14 cellular contexts compared by ENCODE assay signal in the genomic region with DNA sequence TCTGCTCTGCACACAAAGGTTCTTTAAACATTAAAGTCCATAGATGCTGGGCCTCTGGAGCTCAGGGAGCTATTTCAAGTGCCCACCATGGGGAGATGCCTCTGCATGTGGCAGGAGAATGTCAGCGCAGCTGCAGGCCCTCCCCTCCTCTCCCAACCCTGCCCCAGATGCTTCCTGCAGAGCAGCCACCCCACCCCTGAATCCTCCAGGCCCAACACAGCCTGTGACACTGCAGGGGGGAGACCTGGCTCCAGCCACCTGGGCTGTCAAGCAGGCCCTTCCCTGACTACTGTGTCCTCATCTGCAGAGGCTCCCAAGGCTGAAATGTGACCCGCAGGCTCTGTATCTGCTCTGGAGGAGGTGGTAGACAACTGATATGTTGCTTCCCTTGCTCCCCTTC.
DNase-seq lines count a peak whose midpoint lies in the region; TF ChIP-seq lines count a peak whose summit lies in the region.
"Had no signal": no experiment of that assay in that cellular context is flagged by ENCODE, and none has a peak within 500 bp of the region (broad histone marks: within the 10 kb centered on the region; RNA-seq: fewer than 3 reads in every experiment).

No MANE protein-coding gene starts in this region.

- CTCF ChIA-PET in HEK293 (lab: Yijun Ruan, JAX): no interaction called here

- H3K27ac Mint-ChIP-seq in progenitor cell of endocrine pancreas: no peak overlapping the region
- H3K27ac Mint-ChIP-seq: CD8-positive, alpha-beta memory T cell; GM23338 had no signal

- POLR2A ChIA-PET in HEK293 (lab: Yijun Ruan, JAX): no interaction called here

- H3K4me3 ChIP-seq in HEK293 (ENCODE audit: low read depth, low read length): no peak overlapping the region
- H3K4me3 ChIP-seq: A549, GM23338 had no signal

- H3K4me1 ChIP-seq in HEK293 (ENCODE audit: control insufficient read depth, insufficient read depth, low read length): no peaks in the 10 kb centered on the region
- H3K4me1 ChIP-seq: BE2C had no signal

- H3K36me3 ChIP-seq in HEK293 (ENCODE audit: control insufficient read depth in 2 of 2, insufficient read depth in 1 of 2, low read length in 2 of 2): no peaks in the 10 kb centered on the region
- H3K36me3 ChIP-seq: BE2C had no signal

- H3K9me3 ChIP-seq in HEK293 (ENCODE audit: control insufficient read depth, insufficient read depth, low read depth, low read length): no peaks in the 10 kb centered on the region
- H3K9me3 ChIP-seq: A549, BE2C, Caco-2 had no signal

- H3K36me3 Mint-ChIP-seq in progenitor cell of endocrine pancreas (ENCODE audit: insufficient read depth): no peaks in the 10 kb centered on the region
- H3K36me3 Mint-ChIP-seq: CD8-positive, alpha-beta memory T cell had no signal

- TF ChIP-seq CTCF in HEK293 (tag by site-specific recombination; IDR thresholded peaks at IDR 0.05) (no peak), progenitor cell of endocrine pancreas (IDR thresholded peaks at IDR 0.05; ENCODE audit: unreplicated experiment) (no peak)

- H3K27me3 Mint-ChIP-seq in progenitor cell of endocrine pancreas: no peaks in the 10 kb centered on the region

- H3K27ac ChIP-seq in HEK293 (ENCODE audit: extremely low read depth, low read depth, low read length): no peak overlapping the region
- H3K27ac ChIP-seq: A549 had no signal

- H3K9me3 Mint-ChIP-seq in progenitor cell of endocrine pancreas (ENCODE audit: low read depth): peaks cover 6% of the 10 kb centered on the region
- H3K9me3 Mint-ChIP-seq: CD8-positive, alpha-beta memory T cell had no signal

- no peak overlapping the region for H3K4me3 Mint-ChIP-seq in progenitor cell of endocrine pancreas (ENCODE audit: low read depth)
- H3K4me3 Mint-ChIP-seq: CD8-positive, alpha-beta memory T cell; GM23338; H9 had no signal

- peaks cover 11% of the 10 kb centered on the region for H3K4me1 Mint-ChIP-seq in progenitor cell of endocrine pancreas (ENCODE audit: low read depth)
- H3K4me1 Mint-ChIP-seq: CD8-positive, alpha-beta memory T cell had no signal

- DNase-seq in NCI-H146 (lab: John Stamatoyannopoulos, UW) (peak; percentile 74), left kidney (ENCODE audit: low read depth, low spot score) (peak; percentile 45), T-helper 2 cell (no peak), progenitor cell of endocrine pancreas (ENCODE audit: low spot score, unreplicated experiment) (no peak), iPS-NIHi7 (ENCODE audit: extremely low spot score) (no peak)
- DNase-seq: BE2C; Caco-2; CD8-positive, alpha-beta memory T cell; DND-41; GDM1; H9 had no signal

TF ChIP-seq in HEK293, 187 proteins besides CTCF, POLR2A, EP300 and RAD21:
- TF ChIP-seq HOXA7 (CRISPR knock-in tag; IDR thresholded peaks at IDR 0.05; ENCODE audit: borderline replicate concordance) (no peak), ZNF544 (tag by site-specific recombination; IDR thresholded peaks at IDR 0.05) (no peak), ZNF677 (tag by site-specific recombination; IDR thresholded peaks at IDR 0.05) (no peak), ZNF404 (tag by site-specific recombination; IDR thresholded peaks at IDR 0.05) (no peak), ZIC2 (tag by site-specific recombination; IDR thresholded peaks at IDR 0.05) (peak; percentile 77), GLIS1 (tag by site-specific recombination; IDR thresholded peaks at IDR 0.05) (peak; percentile 51), SP2 (tag by site-specific recombination; IDR thresholded peaks at IDR 0.05) (no peak), ZNF394 (tag by site-specific recombination; IDR thresholded peaks at IDR 0.05; ENCODE audit: borderline replicate concordance) (no peak), SETDB1 (IDR thresholded peaks at IDR 0.05; ENCODE audit: insufficient read length, low read length) (no peak), ZNF140 (tag by site-specific recombination; IDR thresholded peaks at IDR 0.05) (no peak), ZNF747 (tag by site-specific recombination; IDR thresholded peaks at IDR 0.05) (no peak), IKZF3 (tag by site-specific recombination; IDR thresholded peaks at IDR 0.05) (no peak)
- TF ChIP-seq, protein P1, sequence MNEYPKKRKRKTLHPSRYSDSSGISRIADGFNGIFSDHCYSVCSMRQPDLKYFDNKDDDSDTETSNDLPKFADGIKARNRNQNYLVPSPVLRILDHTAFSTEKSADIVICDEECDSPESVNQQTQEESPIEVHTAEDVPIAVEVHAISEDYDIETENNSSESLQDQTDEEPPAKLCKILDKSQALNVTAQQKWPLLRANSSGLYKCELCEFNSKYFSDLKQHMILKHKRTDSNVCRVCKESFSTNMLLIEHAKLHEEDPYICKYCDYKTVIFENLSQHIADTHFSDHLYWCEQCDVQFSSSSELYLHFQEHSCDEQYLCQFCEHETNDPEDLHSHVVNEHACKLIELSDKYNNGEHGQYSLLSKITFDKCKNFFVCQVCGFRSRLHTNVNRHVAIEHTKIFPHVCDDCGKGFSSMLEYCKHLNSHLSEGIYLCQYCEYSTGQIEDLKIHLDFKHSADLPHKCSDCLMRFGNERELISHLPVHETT (tag by site-specific recombination; IDR thresholded peaks at IDR 0.05): no peak
- TF ChIP-seq, protein P2, sequence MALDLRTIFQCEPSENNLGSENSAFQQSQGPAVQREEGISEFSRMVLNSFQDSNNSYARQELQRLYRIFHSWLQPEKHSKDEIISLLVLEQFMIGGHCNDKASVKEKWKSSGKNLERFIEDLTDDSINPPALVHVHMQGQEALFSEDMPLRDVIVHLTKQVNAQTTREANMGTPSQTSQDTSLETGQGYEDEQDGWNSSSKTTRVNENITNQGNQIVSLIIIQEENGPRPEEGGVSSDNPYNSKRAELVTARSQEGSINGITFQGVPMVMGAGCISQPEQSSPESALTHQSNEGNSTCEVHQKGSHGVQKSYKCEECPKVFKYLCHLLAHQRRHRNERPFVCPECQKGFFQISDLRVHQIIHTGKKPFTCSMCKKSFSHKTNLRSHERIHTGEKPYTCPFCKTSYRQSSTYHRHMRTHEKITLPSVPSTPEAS (tag by site-specific recombination; IDR thresholded peaks at IDR 0.05): no peak
- TF ChIP-seq, protein P3, sequence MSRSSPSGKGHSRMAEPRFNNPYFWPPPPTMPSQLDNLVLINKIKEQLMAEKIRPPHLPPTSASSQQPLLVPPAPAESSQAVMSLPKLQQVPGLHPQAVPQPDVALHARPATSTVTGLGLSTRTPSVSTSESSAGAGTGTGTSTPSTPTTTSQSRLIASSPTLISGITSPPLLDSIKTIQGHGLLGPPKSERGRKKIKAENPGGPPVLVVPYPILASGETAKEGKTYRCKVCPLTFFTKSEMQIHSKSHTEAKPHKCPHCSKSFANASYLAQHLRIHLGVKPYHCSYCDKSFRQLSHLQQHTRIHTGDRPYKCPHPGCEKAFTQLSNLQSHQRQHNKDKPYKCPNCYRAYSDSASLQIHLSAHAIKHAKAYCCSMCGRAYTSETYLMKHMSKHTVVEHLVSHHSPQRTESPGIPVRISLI (tag by site-specific recombination; IDR thresholded peaks at IDR 0.05): no peak
- TF ChIP-seq, protein P4, sequence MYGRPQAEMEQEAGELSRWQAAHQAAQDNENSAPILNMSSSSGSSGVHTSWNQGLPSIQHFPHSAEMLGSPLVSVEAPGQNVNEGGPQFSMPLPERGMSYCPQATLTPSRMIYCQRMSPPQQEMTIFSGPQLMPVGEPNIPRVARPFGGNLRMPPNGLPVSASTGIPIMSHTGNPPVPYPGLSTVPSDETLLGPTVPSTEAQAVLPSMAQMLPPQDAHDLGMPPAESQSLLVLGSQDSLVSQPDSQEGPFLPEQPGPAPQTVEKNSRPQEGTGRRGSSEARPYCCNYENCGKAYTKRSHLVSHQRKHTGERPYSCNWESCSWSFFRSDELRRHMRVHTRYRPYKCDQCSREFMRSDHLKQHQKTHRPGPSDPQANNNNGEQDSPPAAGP (tag by site-specific recombination; IDR thresholded peaks at IDR 0.05): no peak

Comparison
In these comparisons a context has a peak if more than half of its experiments do, and no peak if none do; other contexts are left out.
1. DNase-seq: peak in NCI-H146 (single experiment) and left kidney (single experiment); none in T-helper 2 cell (0 of 5), progenitor cell of endocrine pancreas (single experiment) and iPS-NIHi7 (single experiment).